In the genomic region with DNA sequence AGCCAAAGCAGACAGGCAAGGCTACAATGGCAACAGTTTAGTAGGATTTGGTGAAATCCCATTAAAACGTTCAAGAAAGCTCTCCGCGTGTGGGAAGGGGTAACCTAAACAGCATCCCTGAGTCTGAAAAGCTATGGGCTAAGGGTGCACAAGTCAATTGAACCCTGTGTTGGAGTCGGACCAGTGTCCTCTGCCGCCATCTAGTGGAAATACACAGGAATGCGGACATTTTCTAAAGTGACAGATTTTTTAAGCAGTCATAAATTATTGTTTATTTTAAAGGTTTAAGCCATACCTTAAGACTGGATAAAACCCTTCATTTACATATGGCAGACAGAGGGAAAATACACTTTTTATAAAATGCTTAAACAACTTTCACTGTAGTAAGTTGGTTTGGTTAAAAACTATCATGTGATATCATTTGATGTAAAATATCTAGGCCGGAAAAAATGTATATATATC, we compare ENCODE assay signal across 2 cellular contexts.
TF ChIP-seq lines count a peak whose summit lies in the region.

No MANE protein-coding gene starts in this region.

TF ChIP-seq in WTC11, 78 proteins besides CTCF, POLR2A, EP300 and RAD21 (continued from another document and continues in another):
- TF ChIP-seq, protein P1, sequence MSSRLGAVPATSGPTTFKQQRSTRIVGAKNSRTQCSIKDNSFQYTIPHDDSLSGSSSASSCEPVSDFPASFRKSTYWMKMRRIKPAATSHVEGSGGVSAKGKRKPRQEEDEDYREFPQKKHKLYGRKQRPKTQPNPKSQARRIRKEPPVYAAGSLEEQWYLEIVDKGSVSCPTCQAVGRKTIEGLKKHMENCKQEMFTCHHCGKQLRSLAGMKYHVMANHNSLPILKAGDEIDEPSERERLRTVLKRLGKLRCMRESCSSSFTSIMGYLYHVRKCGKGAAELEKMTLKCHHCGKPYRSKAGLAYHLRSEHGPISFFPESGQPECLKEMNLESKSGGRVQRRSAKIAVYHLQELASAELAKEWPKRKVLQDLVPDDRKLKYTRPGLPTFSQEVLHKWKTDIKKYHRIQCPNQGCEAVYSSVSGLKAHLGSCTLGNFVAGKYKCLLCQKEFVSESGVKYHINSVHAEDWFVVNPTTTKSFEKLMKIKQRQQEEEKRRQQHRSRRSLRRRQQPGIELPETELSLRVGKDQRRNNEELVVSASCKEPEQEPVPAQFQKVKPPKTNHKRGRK (CRISPR knock-in tag; IDR thresholded peaks at IDR 0.05; ENCODE audit: borderline replicate concordance), result no peak
- no peak for TF ChIP-seq ATF1 (CRISPR knock-in tag; IDR thresholded peaks at IDR 0.05)
- TF ChIP-seq SMAD3 (CRISPR knock-in tag; IDR thresholded peaks at IDR 0.05; ENCODE audit: borderline replicate concordance), result no peak
- no peak for TF ChIP-seq ZNF219 (CRISPR knock-in tag; IDR thresholded peaks at IDR 0.05; ENCODE audit: borderline replicate concordance)
- no peak for TF ChIP-seq TCF7 (CRISPR knock-in tag; IDR thresholded peaks at IDR 0.05; ENCODE audit: low read depth)
- no peak for TF ChIP-seq FOXP4 (CRISPR knock-in tag; IDR thresholded peaks at IDR 0.05)
- no peak for TF ChIP-seq ERG (CRISPR knock-in tag; IDR thresholded peaks at IDR 0.05)
- no peak for TF ChIP-seq NR1H2 (CRISPR knock-in tag; IDR thresholded peaks at IDR 0.05)
- TF ChIP-seq, protein P2, sequence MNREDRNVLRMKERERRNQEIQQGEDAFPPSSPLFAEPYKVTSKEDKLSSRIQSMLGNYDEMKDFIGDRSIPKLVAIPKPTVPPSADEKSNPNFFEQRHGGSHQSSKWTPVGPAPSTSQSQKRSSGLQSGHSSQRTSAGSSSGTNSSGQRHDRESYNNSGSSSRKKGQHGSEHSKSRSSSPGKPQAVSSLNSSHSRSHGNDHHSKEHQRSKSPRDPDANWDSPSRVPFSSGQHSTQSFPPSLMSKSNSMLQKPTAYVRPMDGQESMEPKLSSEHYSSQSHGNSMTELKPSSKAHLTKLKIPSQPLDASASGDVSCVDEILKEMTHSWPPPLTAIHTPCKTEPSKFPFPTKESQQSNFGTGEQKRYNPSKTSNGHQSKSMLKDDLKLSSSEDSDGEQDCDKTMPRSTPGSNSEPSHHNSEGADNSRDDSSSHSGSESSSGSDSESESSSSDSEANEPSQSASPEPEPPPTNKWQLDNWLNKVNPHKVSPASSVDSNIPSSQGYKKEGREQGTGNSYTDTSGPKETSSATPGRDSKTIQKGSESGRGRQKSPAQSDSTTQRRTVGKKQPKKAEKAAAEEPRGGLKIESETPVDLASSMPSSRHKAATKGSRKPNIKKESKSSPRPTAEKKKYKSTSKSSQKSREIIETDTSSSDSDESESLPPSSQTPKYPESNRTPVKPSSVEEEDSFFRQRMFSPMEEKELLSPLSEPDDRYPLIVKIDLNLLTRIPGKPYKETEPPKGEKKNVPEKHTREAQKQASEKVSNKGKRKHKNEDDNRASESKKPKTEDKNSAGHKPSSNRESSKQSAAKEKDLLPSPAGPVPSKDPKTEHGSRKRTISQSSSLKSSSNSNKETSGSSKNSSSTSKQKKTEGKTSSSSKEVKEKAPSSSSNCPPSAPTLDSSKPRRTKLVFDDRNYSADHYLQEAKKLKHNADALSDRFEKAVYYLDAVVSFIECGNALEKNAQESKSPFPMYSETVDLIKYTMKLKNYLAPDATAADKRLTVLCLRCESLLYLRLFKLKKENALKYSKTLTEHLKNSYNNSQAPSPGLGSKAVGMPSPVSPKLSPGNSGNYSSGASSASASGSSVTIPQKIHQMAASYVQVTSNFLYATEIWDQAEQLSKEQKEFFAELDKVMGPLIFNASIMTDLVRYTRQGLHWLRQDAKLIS (CRISPR knock-in tag; IDR thresholded peaks at IDR 0.05; ENCODE audit: borderline replicate concordance), result no peak
- TF ChIP-seq, protein P3, sequence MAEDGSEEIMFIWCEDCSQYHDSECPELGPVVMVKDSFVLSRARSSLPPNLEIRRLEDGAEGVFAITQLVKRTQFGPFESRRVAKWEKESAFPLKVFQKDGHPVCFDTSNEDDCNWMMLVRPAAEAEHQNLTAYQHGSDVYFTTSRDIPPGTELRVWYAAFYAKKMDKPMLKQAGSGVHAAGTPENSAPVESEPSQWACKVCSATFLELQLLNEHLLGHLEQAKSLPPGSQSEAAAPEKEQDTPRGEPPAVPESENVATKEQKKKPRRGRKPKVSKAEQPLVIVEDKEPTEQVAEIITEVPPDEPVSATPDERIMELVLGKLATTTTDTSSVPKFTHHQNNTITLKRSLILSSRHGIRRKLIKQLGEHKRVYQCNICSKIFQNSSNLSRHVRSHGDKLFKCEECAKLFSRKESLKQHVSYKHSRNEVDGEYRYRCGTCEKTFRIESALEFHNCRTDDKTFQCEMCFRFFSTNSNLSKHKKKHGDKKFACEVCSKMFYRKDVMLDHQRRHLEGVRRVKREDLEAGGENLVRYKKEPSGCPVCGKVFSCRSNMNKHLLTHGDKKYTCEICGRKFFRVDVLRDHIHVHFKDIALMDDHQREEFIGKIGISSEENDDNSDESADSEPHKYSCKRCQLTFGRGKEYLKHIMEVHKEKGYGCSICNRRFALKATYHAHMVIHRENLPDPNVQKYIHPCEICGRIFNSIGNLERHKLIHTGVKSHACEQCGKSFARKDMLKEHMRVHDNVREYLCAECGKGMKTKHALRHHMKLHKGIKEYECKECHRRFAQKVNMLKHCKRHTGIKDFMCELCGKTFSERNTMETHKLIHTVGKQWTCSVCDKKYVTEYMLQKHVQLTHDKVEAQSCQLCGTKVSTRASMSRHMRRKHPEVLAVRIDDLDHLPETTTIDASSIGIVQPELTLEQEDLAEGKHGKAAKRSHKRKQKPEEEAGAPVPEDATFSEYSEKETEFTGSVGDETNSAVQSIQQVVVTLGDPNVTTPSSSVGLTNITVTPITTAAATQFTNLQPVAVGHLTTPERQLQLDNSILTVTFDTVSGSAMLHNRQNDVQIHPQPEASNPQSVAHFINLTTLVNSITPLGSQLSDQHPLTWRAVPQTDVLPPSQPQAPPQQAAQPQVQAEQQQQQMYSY (CRISPR knock-in tag; IDR thresholded peaks at IDR 0.05), result no peak

TF ChIP-seq in HepG2, 621 proteins besides CTCF, POLR2A, EP300 and RAD21 (continued from another document):
- no peak for TF ChIP-seq ZNF652 (CRISPR knock-in tag; IDR thresholded peaks at IDR 0.05; ENCODE audit: borderline replicate concordance, low read depth)
- no peak for TF ChIP-seq ZFAT (CRISPR knock-in tag; conservative IDR thresholded peaks at IDR 0.05)
